Comparison of ENCODE assay signal across 8 cellular contexts in genomic region chr6:42402184-42402583, GRCh38.
DNase-seq lines count a peak whose midpoint lies in the region; ATAC-seq and TF ChIP-seq lines count a peak whose summit lies in the region.

No MANE protein-coding gene starts in this region.

- H3K4me3 ChIP-seq in AG10803 (ENCODE audit: low read length) = no peak overlapping the region

- no peak overlapping the region for H3K27ac Mint-ChIP-seq in stimulated activated memory B cell treated with anti-CD40 and anti-IgM and Interleukin-4, amounts not matched to agents 10 μg/mL and 1 μg/mL and 100 μg/mL, for 72 hours

- no peak overlapping the region for H3K4me3 Mint-ChIP-seq in stimulated activated memory B cell treated with anti-CD40 and anti-IgM and Interleukin-4, amounts not matched to agents 10 μg/mL and 1 μg/mL and 100 μg/mL, for 72 hours

- peaks cover 12% of the 10 kb centered on the region for H3K4me1 Mint-ChIP-seq in stimulated activated memory B cell treated with anti-CD40 and anti-IgM and Interleukin-4, amounts not matched to agents 10 μg/mL and 1 μg/mL and 100 μg/mL, for 72 hours

- peak; percentile 75 for ATAC-seq in GM21576 (IDR thresholded peaks at IDR 0.05; ENCODE audit: unreplicated experiment)
- ATAC-seq in stimulated activated memory B cell treated with anti-CD40 and anti-IgM and Interleukin-4, amounts not matched to agents 10 μg/mL and 1 μg/mL and 100 μg/mL, for 72 hours = peak; percentile 86

- DNase-seq in AG10803 (ENCODE audit: low read depth) (peak; percentile 29), NCI-H69 (lab: John Stamatoyannopoulos, UW) (peak; percentile 23), astrocyte of the hippocampus (ENCODE audit: low read depth, low spot score) (peak; percentile 24), AML-193 (lab: John Stamatoyannopoulos, UW) (no peak), cortex of kidney (lab: John Stamatoyannopoulos, UW) (no peak), NCI-H187 treated with DMSO at 0.1 percent for 48 hours (lab: John Stamatoyannopoulos, UW) (no peak)

- no peak for TF ChIP-seq CTCF in AG10803 (conservative IDR thresholded peaks at IDR 0.05; ENCODE audit: low read length)

- H3K27me3 Mint-ChIP-seq in stimulated activated memory B cell treated with anti-CD40 and anti-IgM and Interleukin-4, amounts not matched to agents 10 μg/mL and 1 μg/mL and 100 μg/mL, for 72 hours = no peaks in the 10 kb centered on the region

- no peaks in the 10 kb centered on the region for H3K36me3 Mint-ChIP-seq in stimulated activated memory B cell treated with anti-CD40 and anti-IgM and Interleukin-4, amounts not matched to agents 10 μg/mL and 1 μg/mL and 100 μg/mL, for 72 hours

- no peaks in the 10 kb centered on the region for H3K9me3 Mint-ChIP-seq in stimulated activated memory B cell treated with anti-CD40 and anti-IgM and Interleukin-4, amounts not matched to agents 10 μg/mL and 1 μg/mL and 100 μg/mL, for 72 hours

Comparison
In these comparisons a context has a peak if more than half of its experiments do, and no peak if none do; other contexts are left out.
1. DNase-seq: peak in AG10803 (single experiment), NCI-H69 (single experiment) and astrocyte of the hippocampus (single experiment); none in AML-193 (0 of 2), cortex of kidney (single experiment) and NCI-H187 treated with DMSO at 0.1 percent for 48 hours (single experiment).